27 cellular contexts compared by ENCODE assay signal in genomic region chr2:160347269-160347863, GRCh38.
A peak's percentile ranks its signal among the peaks of the same experiment; 100 is the strongest.
DNase-seq lines count a peak whose midpoint lies in the region; ATAC-seq, FAIRE-seq and TF ChIP-seq lines count a peak whose summit lies in the region.
"Had no signal": no experiment of that assay in that cellular context is flagged by ENCODE, and none has a peak within 500 bp of the region (broad histone marks: within the 10 kb centered on the region; RNA-seq: fewer than 3 reads in every experiment).

No MANE protein-coding gene starts in this region.

- TF ChIP-seq CTCF in left ventricle myocardium inferior (IDR thresholded peaks at IDR 0.05; ENCODE audit: borderline replicate concordance) (no peak), heart right ventricle (IDR thresholded peaks at IDR 0.05) (no peak), astrocyte (IDR thresholded peaks at IDR 0.05; ENCODE audit: insufficient read depth, low read depth, low read length) (no peak), smooth muscle cell (IDR thresholded peaks at IDR 0.05; ENCODE audit: borderline replicate concordance, insufficient read depth, poor library complexity, severe bottlenecking) (no peak)

- WGBS in heart right ventricle, 2 donors = 93 to 95% methylated on average over 1 of the region's 1 CpG
- 94% methylated on average over 1 of the region's 1 CpG for WGBS in smooth muscle cell (ENCODE audit: low lambda C conversion rate)

- H3K36me3 ChIP-seq in left ventricle myocardium inferior (no peaks in the 10 kb centered on the region), heart right ventricle (peaks cover 0 to 14% (median 0%) of the 10 kb centered on the region in 9 donors), astrocyte (ENCODE audit: insufficient read depth, low read length) (no peaks in the 10 kb centered on the region), smooth muscle cell (ENCODE audit: low read depth) (no peaks in the 10 kb centered on the region)
- H3K36me3 ChIP-seq: transverse colon had no signal

- peaks cover 2% of the 10 kb centered on the region for H3K9me3 Mint-ChIP-seq in astrocyte (ENCODE audit: unreplicated experiment)
- no peaks in the 10 kb centered on the region for H3K9me3 Mint-ChIP-seq in immature natural killer cell
- H3K9me3 Mint-ChIP-seq: activated CD4-positive, alpha-beta T cell treated with anti-CD3 and anti-CD28 coated beads, Interleukin-2, amount 10 ng/mL, durations not matched to agents 24 days and 14 days; brain; CD4-positive, alpha-beta memory T cell; dendritic cell treated with granulocyte-macrophage colony-stimulating factor and Interleukin-4, amounts not matched to agents 40 ng/mL and 50 ng/mL, for 4 days; nephron progenitor cell; T-cell had no signal

- H3K4me1 Mint-ChIP-seq in astrocyte (ENCODE audit: low read depth, unreplicated experiment) (peaks cover 71% of the 10 kb centered on the region), immature natural killer cell (peaks cover 79 to 97% of the 10 kb centered on the region in 2 donors)

- H3K79me2 ChIP-seq in astrocyte (ENCODE audit: insufficient read depth, low read length) (peaks cover 94% of the 10 kb centered on the region), smooth muscle cell (ENCODE audit: low read depth) (peaks cover 89% of the 10 kb centered on the region)

- H3F3A ChIP-seq in smooth muscle cell (ENCODE audit: low read depth) = peaks cover 12% of the 10 kb centered on the region

- H3K4me3 ChIP-seq in left ventricle myocardium inferior = no peak overlapping the region
- H3K4me3 ChIP-seq in heart right ventricle = no peak overlapping the region
- H3K4me3 ChIP-seq in astrocyte (ENCODE audit: insufficient read depth, low read depth, low read length) = no peak overlapping the region
- no peak overlapping the region for H3K4me3 ChIP-seq in smooth muscle cell
- H3K4me3 ChIP-seq: K562, transverse colon had no signal

- H3K27ac ChIP-seq in left ventricle myocardium inferior (replicated peaks) (peak overlapping the region; percentile 13), heart right ventricle (peak overlapping the region in 1 of 10 donors; percentile 17), astrocyte (ENCODE audit: low read depth, low read length) (peak overlapping the region; percentile 3), smooth muscle cell (ENCODE audit: low read depth) (peak overlapping the region; percentile 31)
- H3K27ac ChIP-seq: transverse colon had no signal

- H3K4me3 Mint-ChIP-seq in astrocyte (ENCODE audit: unreplicated experiment) (no peak overlapping the region), immature natural killer cell (no peak overlapping the region)
- H3K4me3 Mint-ChIP-seq: activated CD4-positive, alpha-beta T cell treated with anti-CD3 and anti-CD28 coated beads, Interleukin-2, amount 10 ng/mL, durations not matched to agents 24 days and 14 days; brain; dendritic cell treated with granulocyte-macrophage colony-stimulating factor and Interleukin-4, amounts not matched to agents 40 ng/mL and 50 ng/mL, for 4 days; nephron progenitor cell; T-cell had no signal

- no peak for ATAC-seq in heart right ventricle
- ATAC-seq: K562 had no signal

- H3K27me3 Mint-ChIP-seq in astrocyte (ENCODE audit: low read depth, unreplicated experiment) (no peaks in the 10 kb centered on the region), immature natural killer cell (ENCODE audit: low read depth in 3 of 3) (no peaks in the 10 kb centered on the region)
- H3K27me3 Mint-ChIP-seq: activated CD4-positive, alpha-beta T cell treated with anti-CD3 and anti-CD28 coated beads, Interleukin-2, amount 10 ng/mL, durations not matched to agents 24 days and 14 days; CD4-positive, alpha-beta memory T cell; dendritic cell treated with granulocyte-macrophage colony-stimulating factor and Interleukin-4, amounts not matched to agents 40 ng/mL and 50 ng/mL, for 4 days; progenitor cell of endocrine pancreas; T-cell had no signal

- H3K27me3 ChIP-seq in left ventricle myocardium inferior (ENCODE audit: low read depth) (no peaks in the 10 kb centered on the region), heart right ventricle (no peaks in the 10 kb centered on the region), astrocyte (ENCODE audit: insufficient read depth, low read length) (no peaks in the 10 kb centered on the region), smooth muscle cell (ENCODE audit: low read depth) (no peaks in the 10 kb centered on the region)
- H3K27me3 ChIP-seq: transverse colon had no signal

- H3K4me2 ChIP-seq in astrocyte (ENCODE audit: low read length) = no peak overlapping the region
- H3K4me2 ChIP-seq in smooth muscle cell = peak overlapping the region; percentile 5

- FAIRE-seq in astrocyte (lab: Jason Lieb, UNC) = peak; percentile 82
- FAIRE-seq: endothelial cell of umbilical vein, GM12892, H1, K562 had no signal

- peak overlapping the region; percentile 68 for H3K27ac Mint-ChIP-seq in astrocyte (ENCODE audit: unreplicated experiment)
- peak overlapping the region in 5 of 6 donors; percentile 14 to 72 (median 53) for H3K27ac Mint-ChIP-seq in immature natural killer cell
- H3K27ac Mint-ChIP-seq: activated CD4-positive, alpha-beta T cell treated with anti-CD3 and anti-CD28 coated beads, Interleukin-2, amount 10 ng/mL, durations not matched to agents 24 days and 14 days; brain; dendritic cell treated with granulocyte-macrophage colony-stimulating factor and Interleukin-4, amounts not matched to agents 40 ng/mL and 50 ng/mL, for 4 days; nephron progenitor cell; progenitor cell of endocrine pancreas had no signal

- DNase-seq in left ventricle myocardium inferior (no peak), heart right ventricle (no peak), astrocyte (ENCODE audit: low read depth) (peak; percentile 88), immature natural killer cell (no peak), smooth muscle cell (lab: John Stamatoyannopoulos, UW; ENCODE audit: unreplicated experiment) (no peak), cortex of kidney (lab: John Stamatoyannopoulos, UW) (no peak), medulla oblongata (ENCODE audit: extremely low spot score) (no peak), NCI-H1105 treated with DMSO at 0.1 percent for 48 hours (lab: John Stamatoyannopoulos, UW) (no peak)
- DNase-seq: activated CD4-positive, alpha-beta T cell treated with anti-CD3 and anti-CD28 coated beads, Interleukin-2, amount 10 ng/mL, durations not matched to agents 24 days and 14 days; activated naive CD4-positive, alpha-beta T cell treated with Interleukin-2 at 50 U/mL for 16 hours; CD4-positive, alpha-beta memory T cell; foreskin melanocyte; mesendoderm; NCI-H1694 treated with DMSO at 0.1 percent for 48 hours; nephron progenitor cell; OCI-M1; stimulated activated CD4-positive, alpha-beta T cell treated with anti-CD3 and anti-CD28 coated beads, Interleukin-2, amount 100 ng/mL, for 24 hours; stimulated activated naive CD4-positive, alpha-beta T cell; T-cell; transverse colon had no signal

- H3K36me3 Mint-ChIP-seq in astrocyte (ENCODE audit: low read depth, unreplicated experiment) (peaks cover 12% of the 10 kb centered on the region), immature natural killer cell (peaks cover 0 to 7% (median 0%) of the 10 kb centered on the region in 3 donors)

- no peaks in the 10 kb centered on the region for H3K9me3 ChIP-seq in left ventricle myocardium inferior (replicated peaks)
- no peaks in the 10 kb centered on the region for H3K9me3 ChIP-seq in heart right ventricle
- no peaks in the 10 kb centered on the region for H3K9me3 ChIP-seq in astrocyte (ENCODE audit: insufficient read depth, low read depth, low read length)
- no peaks in the 10 kb centered on the region for H3K9me3 ChIP-seq in smooth muscle cell (replicated peaks; ENCODE audit: low read depth)
- H3K9me3 ChIP-seq: transverse colon had no signal

- peaks cover 100% of the 10 kb centered on the region for H3K4me1 ChIP-seq in left ventricle myocardium inferior
- H3K4me1 ChIP-seq in heart right ventricle = peaks cover 2 to 93% (median 77%) of the 10 kb centered on the region in 9 donors
- peaks cover 11% of the 10 kb centered on the region for H3K4me1 ChIP-seq in astrocyte (ENCODE audit: insufficient read depth, low read length)
- H3K4me1 ChIP-seq in smooth muscle cell (ENCODE audit: low read depth) = peaks cover 15% of the 10 kb centered on the region

- H2AFZ ChIP-seq in astrocyte (ENCODE audit: low read depth, low read length) (no peak overlapping the region), smooth muscle cell (ENCODE audit: low read depth) (no peak overlapping the region)

- intact Hi-C loops in left ventricle myocardium inferior (cut with micrococcal nuclease) = no loop called here
- intact Hi-C loops in heart right ventricle (cut with DNase I) = no loop called here

- H3K9ac ChIP-seq in astrocyte (ENCODE audit: low read length) (no peak overlapping the region), smooth muscle cell (ENCODE audit: low read depth) (no peak overlapping the region)

- H4K20me1 ChIP-seq in astrocyte (ENCODE audit: insufficient read depth, low read length) (peaks cover 63% of the 10 kb centered on the region), smooth muscle cell (ENCODE audit: low read depth) (peaks cover 81% of the 10 kb centered on the region)
